Comparison of ENCODE assay signal across 1 cellular context in the genomic region with DNA sequence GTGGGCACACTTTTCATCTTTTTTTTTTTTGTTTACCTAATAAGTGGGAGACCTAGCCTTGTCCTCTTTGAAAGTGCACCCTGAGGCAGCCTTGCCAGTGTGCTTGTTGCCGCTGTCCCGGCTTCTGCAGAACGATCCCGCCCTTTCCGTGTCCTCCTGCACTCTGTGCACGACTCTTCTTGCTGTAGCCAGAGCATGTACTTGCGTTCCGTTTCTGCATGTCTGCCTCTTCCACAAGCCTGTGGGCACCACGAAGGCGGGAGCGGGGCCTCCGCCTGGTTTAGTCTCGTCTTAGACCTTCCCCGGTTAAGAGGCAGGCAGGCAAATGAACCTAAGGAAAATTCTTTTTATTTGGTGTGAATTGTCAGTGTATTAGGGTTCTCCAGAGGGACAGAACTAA.
TF ChIP-seq lines count a peak whose summit lies in the region.

No MANE protein-coding gene starts in this region.

TF ChIP-seq in IMR-90, 13 proteins besides CTCF, POLR2A, EP300 and RAD21:
- no peak for TF ChIP-seq BHLHE40 (IDR thresholded peaks at IDR 0.05; ENCODE audit: low read depth, low read length)
- TF ChIP-seq MAFK (IDR thresholded peaks at IDR 0.05; ENCODE audit: low read depth, low read length) = no peak
- no peak for TF ChIP-seq MAZ (IDR thresholded peaks at IDR 0.05; ENCODE audit: borderline replicate concordance, low read depth, low read length)
- no peak for TF ChIP-seq CHD1 (IDR thresholded peaks at IDR 0.05; ENCODE audit: low read depth, low read length)
- TF ChIP-seq RCOR1 (IDR thresholded peaks at IDR 0.05; ENCODE audit: insufficient replicate concordance, low read length) = no peak
- TF ChIP-seq CEBPB (IDR thresholded peaks at IDR 0.05; ENCODE audit: low read depth, low read length) = no peak
